ENCODE assay signal across 19 cellular contexts in genomic region chr10:128709975-128710794, GRCh38.
"Had no signal": no experiment of that assay in that cellular context is flagged by ENCODE, and none has a peak within 500 bp of the region (broad histone marks: within the 10 kb centered on the region; RNA-seq: fewer than 3 reads in every experiment).

No MANE protein-coding gene starts in this region.

- H3K27ac ChIP-seq: foreskin keratinocyte, suprapubic skin had no signal

- H3K9me3 Mint-ChIP-seq: activated B cell treated with CpG ODN at 0.5 μM for 24 hours; activated CD4-positive, alpha-beta memory T cell treated with anti-CD3 and anti-CD28 coated beads for 36 hours; dendritic cell treated with granulocyte-macrophage colony-stimulating factor and Interleukin-4, amounts not matched to agents 40 ng/mL and 50 ng/mL, for 4 days; stimulated activated naive CD8-positive, alpha-beta T cell treated with anti-CD3 and anti-CD28 coated beads, Interleukin-15, amount 100 ng/mL, for 72 hours had no signal

- H3K4me1 Mint-ChIP-seq: activated B cell treated with CpG ODN at 0.5 μM for 24 hours; activated CD8-positive, alpha-beta memory T cell treated with anti-CD3 and anti-CD28 coated beads, Interleukin-2, amount 10 ng/mL, durations not matched to agents 7 days and 5 days; stimulated activated naive CD8-positive, alpha-beta T cell treated with anti-CD3 and anti-CD28 coated beads, Interleukin-15, amount 100 ng/mL, for 72 hours had no signal

- H3K27me3 Mint-ChIP-seq: activated CD8-positive, alpha-beta memory T cell treated with anti-CD3 and anti-CD28 coated beads, Interleukin-2, amount 10 ng/mL, durations not matched to agents 7 days and 5 days; effector memory CD8-positive, alpha-beta T cell had no signal

- H3K4me3 Mint-ChIP-seq: activated B cell treated with CpG ODN at 0.5 μM for 24 hours; activated CD4-positive, alpha-beta memory T cell treated with anti-CD3 and anti-CD28 coated beads for 36 hours; activated CD8-positive, alpha-beta memory T cell treated with anti-CD3 and anti-CD28 coated beads, Interleukin-2, amount 10 ng/mL, durations not matched to agents 7 days and 5 days; dendritic cell treated with granulocyte-macrophage colony-stimulating factor and Interleukin-4, amounts not matched to agents 40 ng/mL and 50 ng/mL, for 4 days; effector memory CD8-positive, alpha-beta T cell; nephron progenitor cell; stimulated activated naive CD8-positive, alpha-beta T cell treated with anti-CD3 and anti-CD28 coated beads, Interleukin-15, amount 100 ng/mL, for 72 hours had no signal

- DNase-seq: activated B cell treated with CpG ODN at 0.5 μM for 24 hours; activated CD4-positive, alpha-beta memory T cell treated with anti-CD3 and anti-CD28 coated beads for 36 hours; activated CD4-positive, alpha-beta T cell treated with anti-CD3 and anti-CD28 coated beads for 4 hours; activated CD8-positive, alpha-beta memory T cell treated with anti-CD3 and anti-CD28 coated beads, Interleukin-2, amount 10 ng/mL, durations not matched to agents 7 days and 5 days; activated naive CD4-positive, alpha-beta T cell; anterior cingulate cortex; effector memory CD8-positive, alpha-beta T cell; foreskin keratinocyte; hippocampal formation; left colon; midbrain; nephron progenitor cell; occipital lobe; SK-N-SH; stimulated activated naive CD8-positive, alpha-beta T cell treated with anti-CD3 and anti-CD28 coated beads, Interleukin-15, amount 100 ng/mL, for 72 hours; trophoblast cell had no signal

- H3K36me3 Mint-ChIP-seq: activated CD4-positive, alpha-beta memory T cell treated with anti-CD3 and anti-CD28 coated beads for 36 hours; activated CD8-positive, alpha-beta memory T cell treated with anti-CD3 and anti-CD28 coated beads, Interleukin-2, amount 10 ng/mL, durations not matched to agents 7 days and 5 days had no signal

- H3K27me3 ChIP-seq: foreskin keratinocyte had no signal

- H3K4me1 ChIP-seq: foreskin keratinocyte had no signal

- H3K9me3 ChIP-seq: SK-N-SH, suprapubic skin had no signal

- H3K27ac Mint-ChIP-seq: activated B cell treated with CpG ODN at 0.5 μM for 24 hours; activated CD4-positive, alpha-beta memory T cell treated with anti-CD3 and anti-CD28 coated beads for 36 hours; activated CD8-positive, alpha-beta memory T cell treated with anti-CD3 and anti-CD28 coated beads, Interleukin-2, amount 10 ng/mL, durations not matched to agents 7 days and 5 days; dendritic cell treated with granulocyte-macrophage colony-stimulating factor and Interleukin-4, amounts not matched to agents 40 ng/mL and 50 ng/mL, for 4 days; effector memory CD8-positive, alpha-beta T cell; nephron progenitor cell; stimulated activated naive CD8-positive, alpha-beta T cell treated with anti-CD3 and anti-CD28 coated beads, Interleukin-15, amount 100 ng/mL, for 72 hours had no signal

- H3K36me3 ChIP-seq: suprapubic skin had no signal

- H3K4me3 ChIP-seq: lung, suprapubic skin had no signal

- ATAC-seq: activated CD8-positive, alpha-beta memory T cell treated with anti-CD3 and anti-CD28 coated beads, Interleukin-2, amount 10 ng/mL, durations not matched to agents 7 days and 5 days; effector memory CD8-positive, alpha-beta T cell; foreskin keratinocyte; left colon had no signal
